Comparison of ENCODE assay signal across 6 cellular contexts in the genomic region with DNA sequence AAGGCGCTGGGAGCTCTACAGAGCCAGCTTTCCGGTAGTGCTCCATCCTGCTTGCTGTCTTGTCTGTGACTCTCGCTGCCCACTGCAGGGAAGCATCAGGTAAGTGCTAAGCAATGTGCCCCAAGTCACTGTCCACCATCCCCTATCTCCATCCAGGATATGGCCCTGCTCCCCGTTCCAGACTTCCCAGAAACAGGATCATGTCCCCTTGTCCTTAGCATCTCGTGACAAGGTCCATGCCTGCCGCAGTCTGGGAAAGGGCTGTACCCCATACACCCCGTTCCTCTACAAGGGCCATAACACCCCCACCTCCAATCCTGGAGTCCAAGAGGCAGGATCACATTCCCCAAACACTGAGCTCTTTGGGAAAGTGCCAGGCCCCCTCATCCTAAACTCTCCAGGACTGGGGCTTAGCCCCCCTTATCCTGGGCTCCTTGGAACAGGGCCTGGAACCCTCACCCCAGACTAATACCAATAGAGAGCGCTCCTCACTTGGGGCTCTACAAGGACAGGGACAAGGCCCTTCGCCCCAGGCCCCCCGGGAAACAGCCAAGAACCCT. TPM values are rescaled to one million over a fixed set of nuclear protein-coding genes. Genes with fewer than 3 reads are reported as not detected.
DNase-seq lines count a peak whose midpoint lies in the region; ATAC-seq, FAIRE-seq and TF ChIP-seq lines count a peak whose summit lies in the region.

No MANE protein-coding gene starts in this region.

- TF ChIP-seq EP300 in stomach (IDR thresholded peaks at IDR 0.05): no peak

- TF ChIP-seq POLR2A in stomach (IDR thresholded peaks at IDR 0.05): no peak
- TF ChIP-seq POLR2A in H54 (IDR thresholded peaks at IDR 0.05; ENCODE audit: low read depth, low read length): no peak

- H3K27ac Mint-ChIP-seq in CD4-positive, alpha-beta T cell: peak overlapping the region; percentile 40

- peak overlapping the region; percentile 79 for H3K27ac ChIP-seq in CD4-positive, alpha-beta T cell (ENCODE audit: low read depth, low read length)
- peak overlapping the region; percentile 77 to 89 (median 88) for H3K27ac ChIP-seq in stomach

- H3K9me3 Mint-ChIP-seq in CD4-positive, alpha-beta T cell: no peaks in the 10 kb centered on the region

- H3K9me3 ChIP-seq in CD4-positive, alpha-beta T cell (ENCODE audit: control insufficient read depth, low read length): no peaks in the 10 kb centered on the region
- no peaks in the 10 kb centered on the region for H3K9me3 ChIP-seq in stomach

- intact Hi-C loops in CD4-positive, alpha-beta T cell (cut with DNase I, micrococcal nuclease): loop anchor here (5.0 to 10.0 kb wide), 5 partner anchors 36 to 567 kb away; a partner anchor contains a TSS
- intact Hi-C loops in stomach (cut with DNase I; ENCODE audit: low total_unique reads): no loop called here

- H3K4me1 ChIP-seq in stomach: peaks cover 20 to 30% (median 25%) of the 10 kb centered on the region in 4 donors

- 52 to 64% (median 55%) methylated on average over 10 of the region's 10 CpGs for WGBS in stomach, 5 donors

- POLR2A ChIA-PET in CD4-positive, alpha-beta T cell (lab: Charles Lee): interaction anchor here (1.0 to 2.5 kb wide), 6 partner anchors 9 to 26 kb away, joined by 3 to 23 read pairs (median 6); a partner anchor contains a TSS

- peak; percentile 6 for ATAC-seq in CD4-positive, alpha-beta T cell (ENCODE audit: poor library complexity)
- ATAC-seq in GM19467 (IDR thresholded peaks at IDR 0.05; ENCODE audit: unreplicated experiment): no peak

- TF ChIP-seq CTCF in CD4-positive, alpha-beta T cell (IDR thresholded peaks at IDR 0.05): no peak
- TF ChIP-seq CTCF in LNCaP clone FGC (IDR thresholded peaks at IDR 0.05; ENCODE audit: control insufficient read depth, extremely low read depth, insufficient read depth) (0 out of 2 replicates have a peak, but pooled peaks have one; percentile 8), fibroblast of mammary gland (conservative IDR thresholded peaks at IDR 0.05; ENCODE audit: control insufficient read depth, insufficient read depth, low read depth, low read length) (no peak), stomach (IDR thresholded peaks at IDR 0.05) (no peak)

- peaks cover 24% of the 10 kb centered on the region for H3K4me1 Mint-ChIP-seq in CD4-positive, alpha-beta T cell (ENCODE audit: low read depth)

- H3K4me3 Mint-ChIP-seq in CD4-positive, alpha-beta T cell: peak overlapping the region; percentile 84

- no peak for DNase-seq in CD4-positive, alpha-beta T cell
- DNase-seq in LNCaP clone FGC (ENCODE audit: low read depth) (no peak), fibroblast of mammary gland (ENCODE audit: low read depth) (no peak), stomach (no peak), H54 (ENCODE audit: insufficient read length, low spot score) (no peak)

- H3K27me3 Mint-ChIP-seq in CD4-positive, alpha-beta T cell: no peaks in the 10 kb centered on the region

- H3K4me3 ChIP-seq in LNCaP clone FGC (ENCODE audit: low read depth, low read length) (peak overlapping the region; percentile 97), fibroblast of mammary gland (ENCODE audit: control insufficient read depth, low read depth, low read length) (peak overlapping the region; percentile 88), stomach (peak overlapping the region; percentile 57 to 75 (median 63))

- FAIRE-seq in H54 (lab: Jason Lieb, UNC): no peak

- H3K27me3 ChIP-seq in CD4-positive, alpha-beta T cell (ENCODE audit: control insufficient read depth, insufficient read depth, low read length): no peaks in the 10 kb centered on the region
- no peaks in the 10 kb centered on the region for H3K27me3 ChIP-seq in stomach

- CTCF ChIA-PET in CD4-positive, alpha-beta T cell (lab: Charles Lee): interaction anchor here (1.0 to 4.2 kb wide), 6 partner anchors 18 to 91 kb away, joined by 3 to 41 read pairs (median 6); a partner anchor contains a TSS

- peaks cover 17 to 35% (median 28%) of the 10 kb centered on the region in 4 donors for H3K36me3 ChIP-seq in stomach

- peaks cover 39% of the 10 kb centered on the region for H3K36me3 Mint-ChIP-seq in CD4-positive, alpha-beta T cell (ENCODE audit: low read depth)

RNA-seq across cellular contexts. Expression of a gene that starts 0.6 kb away (rescaled TPM):
- total RNA-seq in CD4-positive, alpha-beta T cell: 1 to 10 TPM; 4.6 to 5.7 TPM
- 10 to 100 TPM in 4 of 5 donors, 1 to 10 TPM in 1; 2.9 to 49.5 (median 16.5) TPM for total RNA-seq in stomach
- 10 to 100 TPM; 28.9 to 40.4 (median 37.9) TPM for polyA plus RNA-seq in stomach

RNA-seq across cellular contexts. Expression of a gene that starts 9.0 kb away (rescaled TPM):
- total RNA-seq in CD4-positive, alpha-beta T cell: 10 to 100 TPM; 81.5 to 84.4 TPM
- 10 to 100 TPM in 4 of 5 donors, 1 to 10 TPM in 1; 9.3 to 55.4 (median 23.7) TPM for total RNA-seq in stomach
- polyA plus RNA-seq in stomach: 100 to 1,000 TPM in 1 of 3 donors, 10 to 100 TPM in 2; 81.0 to 107 (median 97.5) TPM

RNA-seq across cellular contexts. Expression of a gene that starts 17.5 kb away (rescaled TPM):
- under 1 TPM; 0.25 to 0.34 TPM for total RNA-seq in CD4-positive, alpha-beta T cell
- not detected for total RNA-seq in stomach
- not detected for polyA plus RNA-seq in stomach

RNA-seq across cellular contexts. Expression of a gene that starts 21.8 kb away (rescaled TPM):
- total RNA-seq in CD4-positive, alpha-beta T cell: not detected
- total RNA-seq in stomach: 10 to 100 TPM in 1 of 5 donors, 1 to 10 TPM in 3, not detected in 1; 2.4 to 15.8 (median 3.1) TPM
- 1 to 10 TPM; 2.2 to 4.1 (median 2.9) TPM for polyA plus RNA-seq in stomach

RNA-seq across cellular contexts. Expression of a gene that starts 26.3 kb away (rescaled TPM):
- 10 to 100 TPM; 11.7 to 12.1 TPM for total RNA-seq in CD4-positive, alpha-beta T cell
- 100 to 1,000 TPM in 1 of 5 donors, 10 to 100 TPM in 4; 20.0 to 124 (median 64.3) TPM for total RNA-seq in stomach
- polyA plus RNA-seq in stomach: 10 to 100 TPM; 19.9 to 46.8 (median 25.5) TPM
